ENCODE assay signal across 15 cellular contexts in genomic region chr16:78659216-78659615, GRCh38.
"Had no signal": no experiment of that assay in that cellular context is flagged by ENCODE, and none has a peak within 500 bp of the region (broad histone marks: within the 10 kb centered on the region; RNA-seq: fewer than 3 reads in every experiment).

No MANE protein-coding gene starts in this region.

- H2AFZ ChIP-seq: parathyroid adenoma had no signal

- H3K9me3 ChIP-seq: ascending aorta, spleen had no signal

- H3K27ac Mint-ChIP-seq: activated naive CD4-positive, alpha-beta T cell treated with anti-CD3 and anti-CD28 coated beads, Interleukin-2, amount 50 U/mL, for 24 hours; mesothelial cell of epicardium; natural killer cell treated with Interleukin-12 subunit alpha and Interleukin-12 subunit beta and Interleukin-15 and Interleukin-18, amount 100 ng/mL, for 72 hours had no signal

- H3K4me3 ChIP-seq: ascending aorta, coronary artery, spleen had no signal

- ATAC-seq: left colon; natural killer cell treated with Interleukin-12 subunit alpha and Interleukin-12 subunit beta and Interleukin-15 and Interleukin-18, amount 100 ng/mL, for 72 hours had no signal

- H3K4me1 ChIP-seq: ascending aorta had no signal

- H3K27me3 Mint-ChIP-seq: activated naive CD4-positive, alpha-beta T cell treated with anti-CD3 and anti-CD28 coated beads, Interleukin-2, amount 50 U/mL, for 24 hours had no signal

- H3K9ac ChIP-seq: parathyroid adenoma had no signal

- H3K9me3 Mint-ChIP-seq: activated naive CD4-positive, alpha-beta T cell treated with anti-CD3 and anti-CD28 coated beads, Interleukin-2, amount 50 U/mL, for 24 hours; mesothelial cell of epicardium; natural killer cell treated with Interleukin-12 subunit alpha and Interleukin-12 subunit beta and Interleukin-15 and Interleukin-18, amount 100 ng/mL, for 72 hours had no signal

- H3K36me3 Mint-ChIP-seq: activated naive CD4-positive, alpha-beta T cell treated with anti-CD3 and anti-CD28 coated beads, Interleukin-2, amount 50 U/mL, for 24 hours; mesothelial cell of epicardium; natural killer cell treated with Interleukin-12 subunit alpha and Interleukin-12 subunit beta and Interleukin-15 and Interleukin-18, amount 100 ng/mL, for 72 hours had no signal

- H3K36me3 ChIP-seq: ascending aorta, spleen, WERI-Rb-1 had no signal

- H3K27ac ChIP-seq: ascending aorta, coronary artery, parathyroid adenoma, spleen, WERI-Rb-1 had no signal

- H3K27me3 ChIP-seq: ascending aorta, spleen had no signal

- FAIRE-seq: frontal cortex had no signal

- DNase-seq: activated CD4-positive, alpha-beta T cell treated with anti-CD3 and anti-CD28 coated beads for 1 hour; activated CD4-positive, alpha-beta T cell treated with anti-CD3 and anti-CD28 coated beads, Interleukin-2, amount 50 U/mL, for 4 hours; activated gamma-delta T cell; left colon; spleen; stimulated activated naive CD4-positive, alpha-beta T cell; T-helper 2 cell; WERI-Rb-1 had no signal

- H3K4me3 Mint-ChIP-seq: activated naive CD4-positive, alpha-beta T cell treated with anti-CD3 and anti-CD28 coated beads, Interleukin-2, amount 50 U/mL, for 24 hours; mesothelial cell of epicardium; natural killer cell treated with Interleukin-12 subunit alpha and Interleukin-12 subunit beta and Interleukin-15 and Interleukin-18, amount 100 ng/mL, for 72 hours had no signal
